Comparison of ENCODE assay signal across 31 cellular contexts in genomic region chr1:208556461-208556860, GRCh38.
"Had no signal": no experiment of that assay in that cellular context is flagged by ENCODE, and none has a peak within 500 bp of the region (broad histone marks: within the 10 kb centered on the region; RNA-seq: fewer than 3 reads in every experiment).

No MANE protein-coding gene starts in this region.

- H3K4me1 Mint-ChIP-seq: naive thymus-derived CD4-positive, alpha-beta T cell; natural killer cell; stimulated activated memory B cell treated with anti-CD40 and anti-IgM and Interleukin-4, amounts not matched to agents 10 μg/mL and 1 μg/mL and 100 μg/mL, for 72 hours; stimulated activated naive CD8-positive, alpha-beta T cell treated with anti-CD3 and anti-CD28 coated beads, Interleukin-15, amount 100 ng/mL, for 72 hours had no signal

- ATAC-seq: naive thymus-derived CD4-positive, alpha-beta T cell; natural killer cell; psoas muscle; right cardiac atrium; right lobe of liver; stimulated activated memory B cell treated with anti-CD40 and anti-IgM and Interleukin-4, amounts not matched to agents 10 μg/mL and 1 μg/mL and 100 μg/mL, for 72 hours; stimulated activated naive CD8-positive, alpha-beta T cell treated with anti-CD3 and anti-CD28 coated beads, Interleukin-15, amount 100 ng/mL, for 72 hours; stimulated activated naive CD8-positive, alpha-beta T cell treated with anti-CD3 and anti-CD28 coated beads, Interleukin-15, Interleukin-2, amounts not matched to agents 100 U/mL and 50 U/mL, for 24 hours had no signal

- FAIRE-seq: small intestine, urothelium cell line had no signal

- H2AFZ ChIP-seq: neural progenitor cell, parathyroid adenoma had no signal

- H3K27ac Mint-ChIP-seq: naive thymus-derived CD4-positive, alpha-beta T cell; natural killer cell; neural progenitor cell; progenitor cell of endocrine pancreas; stimulated activated memory B cell treated with anti-CD40 and anti-IgM and Interleukin-4, amounts not matched to agents 10 μg/mL and 1 μg/mL and 100 μg/mL, for 72 hours; stimulated activated naive CD8-positive, alpha-beta T cell treated with anti-CD3 and anti-CD28 coated beads, Interleukin-15, amount 100 ng/mL, for 72 hours had no signal

- H3K27me3 ChIP-seq: neural progenitor cell, ovary, right lobe of liver, sigmoid colon, spleen, thyroid gland, tibial nerve, upper lobe of left lung, vagina had no signal

- H3K4me3 ChIP-seq: neural progenitor cell, ovary, psoas muscle, right lobe of liver, sigmoid colon, spleen, thoracic aorta, thyroid gland, tibial nerve, upper lobe of left lung, vagina had no signal

- H3K9ac ChIP-seq: neural progenitor cell, parathyroid adenoma had no signal

- H3K4me1 ChIP-seq: parathyroid adenoma, psoas muscle, right lobe of liver, sigmoid colon, spleen, thyroid gland, tibial nerve, upper lobe of left lung, vagina had no signal

- H3K4me2 ChIP-seq: neural progenitor cell had no signal

- H3K4me3 Mint-ChIP-seq: naive thymus-derived CD4-positive, alpha-beta T cell; natural killer cell; nephron; neural progenitor cell; stimulated activated memory B cell treated with anti-CD40 and anti-IgM and Interleukin-4, amounts not matched to agents 10 μg/mL and 1 μg/mL and 100 μg/mL, for 72 hours; stimulated activated naive CD8-positive, alpha-beta T cell treated with anti-CD3 and anti-CD28 coated beads, Interleukin-15, amount 100 ng/mL, for 72 hours had no signal

- H3K79me2 ChIP-seq: parathyroid adenoma had no signal

- H3K9me3 ChIP-seq: ovary, psoas muscle, right lobe of liver, sigmoid colon, spleen, thoracic aorta, thyroid gland, tibial nerve, upper lobe of left lung, vagina had no signal

- H3K36me3 Mint-ChIP-seq: naive thymus-derived CD4-positive, alpha-beta T cell; natural killer cell; neural progenitor cell; stimulated activated memory B cell treated with anti-CD40 and anti-IgM and Interleukin-4, amounts not matched to agents 10 μg/mL and 1 μg/mL and 100 μg/mL, for 72 hours had no signal

- DNase-seq: naive thymus-derived CD4-positive, alpha-beta T cell; natural killer cell; occipital lobe; ovary; posterior cingulate gyrus; psoas muscle; right lobe of liver; sigmoid colon; small intestine; spleen; stimulated activated CD4-positive, alpha-beta T cell treated with anti-CD3 and anti-CD28 coated beads, Interleukin-12 subunit alpha, Interleukin-12 subunit beta, amount 100 ng/mL, for 4 hours; stimulated activated CD4-positive, alpha-beta T cell treated with anti-CD3 and anti-CD28 coated beads, Interleukin-1b, Interleukin-23, amount 100 ng/mL, for 48 hours; stimulated activated CD4-positive, alpha-beta T cell treated with anti-CD3 and anti-CD28 coated beads, Interleukin-4, amount 100 ng/mL, for 1 hour; stimulated activated CD4-positive, alpha-beta T cell treated with anti-CD3 and anti-CD28 coated beads, Interleukin-4, amount 100 ng/mL, for 4 hours; stimulated activated CD8-positive, alpha-beta memory T cell treated with anti-CD3 and anti-CD28 coated beads, Interleukin-4, amount 100 ng/mL, for 48 hours; stimulated activated naive CD4-positive, alpha-beta T cell; stimulated activated naive CD8-positive, alpha-beta T cell treated with anti-CD3 and anti-CD28 coated beads, Interleukin-15, amount 100 ng/mL, for 72 hours; stimulated activated naive CD8-positive, alpha-beta T cell treated with anti-CD3 and anti-CD28 coated beads, Interleukin-15, Interleukin-2, amounts not matched to agents 100 U/mL and 50 U/mL, for 24 hours; thyroid gland; trophoblast cell; upper lobe of left lung had no signal

- H3K27ac ChIP-seq: neural progenitor cell, ovary, parathyroid adenoma, psoas muscle, right lobe of liver, sigmoid colon, spleen, thoracic aorta, thyroid gland, tibial nerve, upper lobe of left lung, vagina had no signal

- H3K36me3 ChIP-seq: neural progenitor cell, ovary, right lobe of liver, sigmoid colon, spleen, thoracic aorta, thyroid gland, tibial nerve, upper lobe of left lung, vagina had no signal

- H3K9me3 Mint-ChIP-seq: neural progenitor cell had no signal
